ENCODE assay signal across 40 cellular contexts in genomic region chr18:73697395-73697794, GRCh38.
"Had no signal": no experiment of that assay in that cellular context is flagged by ENCODE, and none has a peak within 500 bp of the region (broad histone marks: within the 10 kb centered on the region; RNA-seq: fewer than 3 reads in every experiment).

No MANE protein-coding gene starts in this region.

- H3K27ac Mint-ChIP-seq: activated naive CD4-positive, alpha-beta T cell treated with anti-CD3 and anti-CD28 coated beads for 36 hours; activated naive CD4-positive, alpha-beta T cell treated with anti-CD3 and anti-CD28 coated beads, Interleukin-2, amount 10 ng/mL, durations not matched to agents 7 days and 5 days; activated naive CD4-positive, alpha-beta T cell treated with anti-CD3 and anti-CD28 coated beads, Interleukin-2, amount 50 U/mL, for 24 hours; activated naive CD4-positive, alpha-beta T cell treated with anti-CD3 and anti-CD28 coated beads, Interleukin-2, amount 50 U/mL, for 72 hours; activated naive CD8-positive, alpha-beta T cell; activated naive CD8-positive, alpha-beta T cell treated with anti-CD3 and anti-CD28 coated beads for 36 hours; activated naive CD8-positive, alpha-beta T cell treated with anti-CD3 and anti-CD28 coated beads, Interleukin-2, amount 10 ng/mL, durations not matched to agents 7 days and 5 days; activated naive CD8-positive, alpha-beta T cell treated with anti-CD3 and anti-CD28 coated beads, Interleukin-2, amount 50 U/mL, for 24 hours; activated T-cell treated with anti-CD3 and anti-CD28 coated beads, Interleukin-2, amount 50 U/mL, for 24 hours; activated T-cell treated with anti-CD3 and anti-CD28 coated beads, Interleukin-2, amount 50 U/mL, for 72 hours; activated T-helper 1 cell treated with anti-CD3 and anti-CD28 coated beads, Interleukin-12 subunit alpha, Interleukin-12 subunit beta, Interleukin-2, Interleukin-4 antibody, amounts not matched to agents 30 ng/mL and 10 ng/mL and 1 ng/mL, durations not matched to agents 14 hours and 24 hours and 36 hours; activated T-helper 17 cell treated with anti-CD3 and anti-CD28 coated beads, Interleukin-2, amount 50 U/mL, for 72 hours; activated T-helper 2 cell treated with anti-CD3 and anti-CD28 coated beads, Interferon-gamma antibody, Interleukin-2, Interleukin-4, amounts not matched to agents 10 μg/mL and 5 μg/mL and 100 μg/mL, durations not matched to agents 14 hours and 24 hours and 36 hours; brain had no signal

- H3K9me3 ChIP-seq: adrenal gland, ascending aorta, body of pancreas, breast epithelium had no signal

- ATAC-seq: activated naive CD4-positive, alpha-beta T cell treated with anti-CD3 and anti-CD28 coated beads, Interleukin-2, amount 50 U/mL, for 72 hours; activated naive CD8-positive, alpha-beta T cell treated with anti-CD3 and anti-CD28 coated beads, Interleukin-2, amount 50 U/mL, for 24 hours; activated T-cell treated with anti-CD3 and anti-CD28 coated beads, Interleukin-2, amount 50 U/mL, for 4 hours; activated T-cell treated with anti-CD3 and anti-CD28 coated beads, Interleukin-2, amount 50 U/mL, for 72 hours; activated T-helper 17 cell treated with anti-CD3 and anti-CD28 coated beads, Interleukin-2, amount 50 U/mL, for 72 hours; body of pancreas had no signal

- H3K27me3 ChIP-seq: adrenal gland, ascending aorta, body of pancreas, brain microvascular endothelial cell, breast epithelium, cardiac muscle cell had no signal

- H3K27ac ChIP-seq: adrenal gland, ascending aorta, body of pancreas, brain microvascular endothelial cell, breast epithelium, cardiac muscle cell had no signal

- FAIRE-seq: bronchial epithelial cell had no signal

- H3K36me3 ChIP-seq: adrenal gland, ascending aorta, brain microvascular endothelial cell, breast epithelium, cardiac muscle cell had no signal

- H3K4me1 ChIP-seq: adrenal gland, ascending aorta, body of pancreas, breast epithelium had no signal

- H3K4me3 Mint-ChIP-seq: activated naive CD4-positive, alpha-beta T cell treated with anti-CD3 and anti-CD28 coated beads for 36 hours; activated naive CD4-positive, alpha-beta T cell treated with anti-CD3 and anti-CD28 coated beads, Interleukin-2, amount 10 ng/mL, durations not matched to agents 7 days and 5 days; activated naive CD4-positive, alpha-beta T cell treated with anti-CD3 and anti-CD28 coated beads, Interleukin-2, amount 50 U/mL, for 24 hours; activated naive CD8-positive, alpha-beta T cell; activated naive CD8-positive, alpha-beta T cell treated with anti-CD3 and anti-CD28 coated beads for 36 hours; activated naive CD8-positive, alpha-beta T cell treated with anti-CD3 and anti-CD28 coated beads, Interleukin-2, amount 10 ng/mL, durations not matched to agents 7 days and 5 days; activated naive CD8-positive, alpha-beta T cell treated with anti-CD3 and anti-CD28 coated beads, Interleukin-2, amount 50 U/mL, for 24 hours; activated T-cell treated with anti-CD3 and anti-CD28 coated beads, Interleukin-2, amount 50 U/mL, for 24 hours; activated T-cell treated with anti-CD3 and anti-CD28 coated beads, Interleukin-2, amount 50 U/mL, for 4 hours; activated T-cell treated with anti-CD3 and anti-CD28 coated beads, Interleukin-2, amount 50 U/mL, for 72 hours; activated T-helper 1 cell treated with anti-CD3 and anti-CD28 coated beads, Interleukin-12 subunit alpha, Interleukin-12 subunit beta, Interleukin-2, Interleukin-4 antibody, amounts not matched to agents 30 ng/mL and 10 ng/mL and 1 ng/mL, durations not matched to agents 14 hours and 24 hours and 36 hours; activated T-helper 17 cell treated with anti-CD3 and anti-CD28 coated beads, Interleukin-2, amount 50 U/mL, for 72 hours; brain; central memory CD8-positive, alpha-beta T cell had no signal

- H3K9me3 Mint-ChIP-seq: activated naive CD4-positive, alpha-beta T cell treated with anti-CD3 and anti-CD28 coated beads for 36 hours; activated naive CD4-positive, alpha-beta T cell treated with anti-CD3 and anti-CD28 coated beads, Interleukin-2, amount 10 ng/mL, durations not matched to agents 7 days and 5 days; activated naive CD8-positive, alpha-beta T cell treated with anti-CD3 and anti-CD28 coated beads for 36 hours; activated naive CD8-positive, alpha-beta T cell treated with anti-CD3 and anti-CD28 coated beads, Interleukin-2, amount 10 ng/mL, durations not matched to agents 7 days and 5 days; activated naive CD8-positive, alpha-beta T cell treated with anti-CD3 and anti-CD28 coated beads, Interleukin-2, amount 50 U/mL, for 24 hours; activated T-helper 1 cell treated with anti-CD3 and anti-CD28 coated beads, Interleukin-12 subunit alpha, Interleukin-12 subunit beta, Interleukin-2, Interleukin-4 antibody, amounts not matched to agents 30 ng/mL and 10 ng/mL and 1 ng/mL, durations not matched to agents 14 hours and 24 hours and 36 hours; activated T-helper 2 cell treated with anti-CD3 and anti-CD28 coated beads, Interferon-gamma antibody, Interleukin-2, Interleukin-4, amounts not matched to agents 10 μg/mL and 5 μg/mL and 100 μg/mL, durations not matched to agents 14 hours and 24 hours and 36 hours had no signal

- H3K4me3 ChIP-seq: adrenal gland, ascending aorta, body of pancreas, breast epithelium, cardiac muscle cell had no signal

- H3K4me1 Mint-ChIP-seq: activated naive CD4-positive, alpha-beta T cell treated with anti-CD3 and anti-CD28 coated beads, Interleukin-2, amount 10 ng/mL, durations not matched to agents 7 days and 5 days; activated naive CD4-positive, alpha-beta T cell treated with anti-CD3 and anti-CD28 coated beads, Interleukin-2, amount 50 U/mL, for 24 hours; activated naive CD8-positive, alpha-beta T cell treated with anti-CD3 and anti-CD28 coated beads for 36 hours; activated naive CD8-positive, alpha-beta T cell treated with anti-CD3 and anti-CD28 coated beads, Interleukin-2, amount 10 ng/mL, durations not matched to agents 7 days and 5 days; activated naive CD8-positive, alpha-beta T cell treated with anti-CD3 and anti-CD28 coated beads, Interleukin-2, amount 50 U/mL, for 24 hours; activated T-helper 17 cell treated with anti-CD3 and anti-CD28 coated beads, Interleukin-2, amount 50 U/mL, for 72 hours; brain; central memory CD8-positive, alpha-beta T cell had no signal

- H3K27me3 Mint-ChIP-seq: activated naive CD4-positive, alpha-beta T cell treated with anti-CD3 and anti-CD28 coated beads, Interleukin-2, amount 10 ng/mL, durations not matched to agents 7 days and 5 days; activated naive CD4-positive, alpha-beta T cell treated with anti-CD3 and anti-CD28 coated beads, Interleukin-2, amount 50 U/mL, for 24 hours; activated naive CD8-positive, alpha-beta T cell; activated naive CD8-positive, alpha-beta T cell treated with anti-CD3 and anti-CD28 coated beads for 36 hours; activated naive CD8-positive, alpha-beta T cell treated with anti-CD3 and anti-CD28 coated beads, Interleukin-2, amount 10 ng/mL, durations not matched to agents 7 days and 5 days; activated naive CD8-positive, alpha-beta T cell treated with anti-CD3 and anti-CD28 coated beads, Interleukin-2, amount 50 U/mL, for 24 hours; activated T-cell treated with anti-CD3 and anti-CD28 coated beads, Interleukin-2, amount 50 U/mL, for 24 hours; activated T-helper 17 cell treated with anti-CD3 and anti-CD28 coated beads, Interleukin-2, amount 50 U/mL, for 72 hours; brain; central memory CD8-positive, alpha-beta T cell had no signal

- DNase-seq: activated effector memory CD4-positive, alpha-beta T cell treated with anti-CD3 and anti-CD28 coated beads, Interleukin-2, amount 50 U/mL, for 16 hours; activated effector memory CD4-positive, alpha-beta T cell treated with Interleukin-2 at 50 U/mL for 16 hours; activated gamma-delta T cell; activated gamma-delta T cell treated with Interleukin-2 at 50 U/mL for 16 hours; activated naive CD4-positive, alpha-beta T cell; activated naive CD4-positive, alpha-beta T cell treated with anti-CD3 and anti-CD28 coated beads for 36 hours; activated naive CD4-positive, alpha-beta T cell treated with anti-CD3 and anti-CD28 coated beads, Interleukin-2, amount 10 ng/mL, durations not matched to agents 7 days and 5 days; activated naive CD4-positive, alpha-beta T cell treated with anti-CD3 and anti-CD28 coated beads, Interleukin-2, amount 50 U/mL, for 16 hours; activated naive CD4-positive, alpha-beta T cell treated with Interleukin-2 at 50 U/mL for 16 hours; activated naive CD8-positive, alpha-beta T cell treated with anti-CD3 and anti-CD28 coated beads for 36 hours; activated naive CD8-positive, alpha-beta T cell treated with anti-CD3 and anti-CD28 coated beads, Interleukin-2, amount 10 ng/mL, durations not matched to agents 7 days and 5 days; activated naive CD8-positive, alpha-beta T cell treated with anti-CD3 and anti-CD28 coated beads, Interleukin-2, amount 50 U/mL, for 24 hours; activated T-cell treated with anti-CD3 and anti-CD28 coated beads for 4 hours; activated T-cell treated with anti-CD3 and anti-CD28 coated beads, Interleukin-2, amount 50 U/mL, for 1 hour; activated T-cell treated with anti-CD3 and anti-CD28 coated beads, Interleukin-2, amount 50 U/mL, for 24 hours; activated T-cell treated with anti-CD3 and anti-CD28 coated beads, Interleukin-2, amount 50 U/mL, for 4 hours; activated T-cell treated with anti-CD3 and anti-CD28 coated beads, Interleukin-2, amount 50 U/mL, for 48 hours; activated T-cell treated with anti-CD3 and anti-CD28 coated beads, Interleukin-2, amount 50 U/mL, for 72 hours; adrenal gland; amniotic stem cell; amygdala; anterior cingulate cortex; aorta; body of pancreas; brain microvascular endothelial cell; caudate nucleus; central memory CD4-positive, alpha-beta T cell; cerebellar nuclear complex had no signal

- H3K36me3 Mint-ChIP-seq: activated naive CD4-positive, alpha-beta T cell treated with anti-CD3 and anti-CD28 coated beads, Interleukin-2, amount 10 ng/mL, durations not matched to agents 7 days and 5 days; activated naive CD4-positive, alpha-beta T cell treated with anti-CD3 and anti-CD28 coated beads, Interleukin-2, amount 50 U/mL, for 24 hours; activated naive CD4-positive, alpha-beta T cell treated with anti-CD3 and anti-CD28 coated beads, Interleukin-2, amount 50 U/mL, for 72 hours; activated naive CD8-positive, alpha-beta T cell; activated naive CD8-positive, alpha-beta T cell treated with anti-CD3 and anti-CD28 coated beads for 36 hours; activated naive CD8-positive, alpha-beta T cell treated with anti-CD3 and anti-CD28 coated beads, Interleukin-2, amount 10 ng/mL, durations not matched to agents 7 days and 5 days; brain had no signal
